Comparison of ENCODE assay signal across 25 cellular contexts in the genomic region with DNA sequence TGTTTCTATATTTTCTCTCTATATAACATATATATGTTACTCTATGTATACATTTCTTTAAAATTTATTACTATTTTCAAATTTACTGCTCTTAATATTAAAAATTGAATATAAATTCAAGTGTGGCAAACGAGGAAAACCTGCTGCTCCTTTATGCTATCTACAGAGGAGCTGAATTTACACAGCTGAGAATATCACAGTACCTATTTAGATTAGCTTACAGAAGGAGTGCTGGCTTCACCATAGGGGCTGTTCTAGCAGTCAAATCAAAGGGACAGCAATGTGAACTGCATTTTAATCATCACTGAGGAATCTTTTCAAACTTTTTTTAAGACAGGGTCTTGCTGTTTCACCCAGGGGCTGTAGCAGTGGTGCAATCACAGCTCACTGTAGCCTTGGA.
"Had no signal": no experiment of that assay in that cellular context is flagged by ENCODE, and none has a peak within 500 bp of the region (broad histone marks: within the 10 kb centered on the region; RNA-seq: fewer than 3 reads in every experiment).

No MANE protein-coding gene starts in this region.

- ATAC-seq: effector memory CD8-positive, alpha-beta T cell; esophagus mucosa; gastrocnemius medialis; heart right ventricle; left cardiac atrium; left lung; left ventricle myocardium superior; lower lobe of right lung; mucosa of descending colon had no signal

- H3K4me1 Mint-ChIP-seq: naive B cell had no signal

- H3K4me1 ChIP-seq: colonic mucosa, esophagus squamous epithelium, gastrocnemius medialis, heart right ventricle, left lung, lower lobe of right lung had no signal

- H3K27me3 ChIP-seq: colonic mucosa, esophagus squamous epithelium, gastrocnemius medialis, heart right ventricle, left lung had no signal

- H3K4me3 ChIP-seq: colonic mucosa, esophagus squamous epithelium, gastrocnemius medialis, heart right ventricle, left lung, lower lobe of right lung, mucosa of descending colon had no signal

- H3K9me3 ChIP-seq: colonic mucosa, esophagus squamous epithelium, gastrocnemius medialis, heart right ventricle, left lung, lower lobe of right lung, mucosa of descending colon had no signal

- H3K4me3 Mint-ChIP-seq: dendritic cell treated with granulocyte-macrophage colony-stimulating factor and Interleukin-4, amounts not matched to agents 40 ng/mL and 50 ng/mL, for 4 days; effector memory CD8-positive, alpha-beta T cell; endodermal cell; mesothelial cell of epicardium; naive B cell had no signal

- H3K27ac ChIP-seq: colonic mucosa, epithelial cell of prostate, esophagus squamous epithelium, gastrocnemius medialis, heart right ventricle, left lung, lower lobe of right lung had no signal

- H3K27me3 Mint-ChIP-seq: dendritic cell treated with granulocyte-macrophage colony-stimulating factor and Interleukin-4, amounts not matched to agents 40 ng/mL and 50 ng/mL, for 4 days; effector memory CD8-positive, alpha-beta T cell; naive B cell had no signal

- H3K36me3 Mint-ChIP-seq: mesothelial cell of epicardium had no signal

- H3K9me3 Mint-ChIP-seq: dendritic cell treated with granulocyte-macrophage colony-stimulating factor and Interleukin-4, amounts not matched to agents 40 ng/mL and 50 ng/mL, for 4 days; effector memory CD8-positive, alpha-beta T cell; endodermal cell; mesothelial cell of epicardium; naive B cell had no signal

- H3K27ac Mint-ChIP-seq: dendritic cell treated with granulocyte-macrophage colony-stimulating factor and Interleukin-4, amounts not matched to agents 40 ng/mL and 50 ng/mL, for 4 days; effector memory CD8-positive, alpha-beta T cell; endodermal cell; mesothelial cell of epicardium; naive B cell had no signal

- DNase-seq: colonic mucosa; cortex of kidney; effector CD8-positive, alpha-beta T cell; effector memory CD8-positive, alpha-beta T cell; endodermal cell; erythroblast; esophagus squamous epithelium; foreskin fibroblast; foreskin melanocyte; gastrocnemius medialis; glutamatergic neuron; head of caudate nucleus; heart right ventricle; hippocampal formation; left cardiac atrium; left lung; left ventricle myocardium superior; lower lobe of right lung; mesenchymal stem cell; mucosa of descending colon; naive B cell had no signal

- H3K36me3 ChIP-seq: colonic mucosa, gastrocnemius medialis had no signal
